9 cellular contexts compared by ENCODE assay signal in the genomic region with DNA sequence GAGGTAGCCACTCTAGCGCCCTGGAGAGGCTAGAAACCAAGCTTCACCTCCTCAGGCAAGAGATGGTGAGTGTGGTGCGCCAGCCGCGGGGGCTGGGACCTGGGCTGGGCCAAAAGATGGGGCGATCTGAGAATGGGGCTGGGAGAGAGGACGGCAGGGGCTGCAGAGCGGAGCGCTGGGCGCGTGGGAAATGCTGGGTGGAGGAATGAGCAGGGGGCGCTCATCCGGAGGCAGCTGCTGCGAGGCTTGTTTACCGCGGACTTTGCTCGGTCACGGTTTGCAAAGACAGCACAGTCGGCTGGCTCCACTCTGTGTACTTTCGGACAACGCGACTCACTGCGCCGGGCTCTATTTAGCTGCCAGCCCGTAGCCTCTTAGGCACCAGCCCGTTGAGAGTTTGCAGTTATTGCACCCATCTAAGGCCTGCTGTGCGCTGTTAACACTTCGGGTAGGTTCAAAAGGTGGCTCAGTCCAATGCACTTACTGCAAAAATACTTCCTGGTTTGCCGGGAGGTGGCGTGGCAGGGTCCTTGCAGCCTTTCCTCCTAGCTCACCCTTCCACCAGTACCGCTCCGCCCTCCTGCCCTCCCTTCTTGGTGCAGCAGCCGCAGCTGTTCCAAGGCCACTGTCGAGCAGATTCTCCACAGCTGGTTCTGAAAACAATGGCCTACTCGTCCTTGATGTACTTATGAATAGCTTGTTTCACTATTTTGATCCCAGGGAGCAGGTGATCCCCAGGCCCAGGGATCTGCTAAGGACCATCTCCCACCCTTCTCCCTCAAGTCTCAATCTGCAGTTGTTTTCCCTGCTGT. TPM values are rescaled to one million over a fixed set of nuclear protein-coding genes. Genes with fewer than 3 reads are reported as not detected.
DNase-seq lines count a peak whose midpoint lies in the region; ATAC-seq, FAIRE-seq and TF ChIP-seq lines count a peak whose summit lies in the region.
"Had no signal": no experiment of that assay in that cellular context is flagged by ENCODE, and none has a peak within 500 bp of the region (broad histone marks: within the 10 kb centered on the region; RNA-seq: fewer than 3 reads in every experiment).

No MANE protein-coding gene starts in this region.

- peaks cover 21% of the 10 kb centered on the region for H3K27me3 Mint-ChIP-seq in activated CD4-positive, alpha-beta T cell treated with anti-CD3 and anti-CD28 coated beads for 36 hours
- H3K27me3 Mint-ChIP-seq in natural killer cell treated with Interleukin-12 subunit alpha and Interleukin-12 subunit beta and Interleukin-15 and Interleukin-18, amount 100 ng/mL, for 72 hours: peaks cover 8 to 11% of the 10 kb centered on the region in 2 donors

- intact Hi-C loops in activated CD4-positive, alpha-beta T cell treated with anti-CD3 and anti-CD28 coated beads for 36 hours (cut with DNase I, micrococcal nuclease): no loop called here

- POLR2A ChIA-PET in activated CD4-positive, alpha-beta T cell treated with anti-CD3 and anti-CD28 coated beads for 36 hours (lab: Charles Lee): no interaction called here

- peaks cover 22% of the 10 kb centered on the region for H3K4me1 ChIP-seq in foreskin keratinocyte

- H3K4me3 Mint-ChIP-seq in activated CD4-positive, alpha-beta T cell treated with anti-CD3 and anti-CD28 coated beads for 36 hours: no peak overlapping the region
- peak overlapping the region; percentile 17 for H3K4me3 Mint-ChIP-seq in natural killer cell treated with Interleukin-12 subunit alpha and Interleukin-12 subunit beta and Interleukin-15 and Interleukin-18, amount 100 ng/mL, for 72 hours
- H3K4me3 Mint-ChIP-seq: CD4-positive, CD25-positive, alpha-beta regulatory T cell had no signal

- H3K27ac Mint-ChIP-seq in activated CD4-positive, alpha-beta T cell treated with anti-CD3 and anti-CD28 coated beads for 36 hours: no peak overlapping the region
- no peak overlapping the region for H3K27ac Mint-ChIP-seq in natural killer cell treated with Interleukin-12 subunit alpha and Interleukin-12 subunit beta and Interleukin-15 and Interleukin-18, amount 100 ng/mL, for 72 hours
- H3K27ac Mint-ChIP-seq: CD4-positive, CD25-positive, alpha-beta regulatory T cell had no signal

- ATAC-seq in activated CD4-positive, alpha-beta T cell treated with anti-CD3 and anti-CD28 coated beads for 36 hours: peak; percentile 19
- peak; percentile 82 for ATAC-seq in HG02870 (IDR thresholded peaks at IDR 0.05; ENCODE audit: unreplicated experiment)
- peak; percentile 80 for ATAC-seq in foreskin keratinocyte
- ATAC-seq in natural killer cell treated with Interleukin-12 subunit alpha and Interleukin-12 subunit beta and Interleukin-15 and Interleukin-18, amount 100 ng/mL, for 72 hours: peak in 1 of 2 donors; percentile 13

- peak; percentile 7 for FAIRE-seq in TTC549 (lab: Jason Lieb, UNC)

- TF ChIP-seq CTCF in foreskin keratinocyte (conservative IDR thresholded peaks at IDR 0.05): peak; percentile 66

- no peaks in the 10 kb centered on the region for H3K36me3 Mint-ChIP-seq in activated CD4-positive, alpha-beta T cell treated with anti-CD3 and anti-CD28 coated beads for 36 hours (ENCODE audit: low read depth)
- no peaks in the 10 kb centered on the region for H3K36me3 Mint-ChIP-seq in natural killer cell treated with Interleukin-12 subunit alpha and Interleukin-12 subunit beta and Interleukin-15 and Interleukin-18, amount 100 ng/mL, for 72 hours
- H3K36me3 Mint-ChIP-seq: CD4-positive, CD25-positive, alpha-beta regulatory T cell had no signal

- peak; percentile 11 for DNase-seq in activated CD4-positive, alpha-beta T cell treated with anti-CD3 and anti-CD28 coated beads for 36 hours
- no peak for DNase-seq in activated CD4-positive, alpha-beta T cell treated with anti-CD3 and anti-CD28 coated beads, Interleukin-2, amount 50 U/mL, for 1 hour
- peak; percentile 68 to 83 for DNase-seq in NCI-H1930 (lab: John Stamatoyannopoulos, UW)
- peak; percentile 74 to 86 for DNase-seq in foreskin keratinocyte
- no peak for DNase-seq in natural killer cell treated with Interleukin-12 subunit alpha and Interleukin-12 subunit beta and Interleukin-15 and Interleukin-18, amount 100 ng/mL, for 72 hours (ENCODE audit: low spot score)
- no peak for DNase-seq in activated T-cell treated with anti-CD3 and anti-CD28 coated beads, Interleukin-2, amount 50 U/mL, for 1 hour
- DNase-seq: CD4-positive, CD25-positive, alpha-beta regulatory T cell had no signal

- peaks cover 5% of the 10 kb centered on the region for H3K4me1 Mint-ChIP-seq in activated CD4-positive, alpha-beta T cell treated with anti-CD3 and anti-CD28 coated beads for 36 hours
- peaks cover 0 to 6% of the 10 kb centered on the region in 2 donors for H3K4me1 Mint-ChIP-seq in natural killer cell treated with Interleukin-12 subunit alpha and Interleukin-12 subunit beta and Interleukin-15 and Interleukin-18, amount 100 ng/mL, for 72 hours (ENCODE audit: low read depth in 2 of 2)

- CTCF ChIA-PET in activated CD4-positive, alpha-beta T cell treated with anti-CD3 and anti-CD28 coated beads for 36 hours (lab: Charles Lee): interaction anchor here (0.9 kb wide), 1 partner anchor 13 kb away, joined by 3 read pairs; no protein-coding TSS in a partner anchor

- no peaks in the 10 kb centered on the region for H3K27me3 ChIP-seq in foreskin keratinocyte

- peaks cover 2% of the 10 kb centered on the region for H3K9me3 Mint-ChIP-seq in activated CD4-positive, alpha-beta T cell treated with anti-CD3 and anti-CD28 coated beads for 36 hours (ENCODE audit: low read depth)
- H3K9me3 Mint-ChIP-seq in natural killer cell treated with Interleukin-12 subunit alpha and Interleukin-12 subunit beta and Interleukin-15 and Interleukin-18, amount 100 ng/mL, for 72 hours: peaks cover under 1% of the 10 kb centered on the region

- peak overlapping the region; percentile 84 for H3K27ac ChIP-seq in foreskin keratinocyte

RNA-seq across cellular contexts. Expression of gene LURAP1L, which starts 1.3 kb away (rescaled TPM):
- total RNA-seq in activated CD4-positive, alpha-beta T cell treated with anti-CD3 and anti-CD28 coated beads for 36 hours: not detected
- 3.6 TPM in 2 replicates for total RNA-seq in foreskin keratinocyte
- 2.4 and 2.7 TPM in 2 replicates for polyA plus RNA-seq in foreskin keratinocyte
- total RNA-seq in natural killer cell treated with Interleukin-12 subunit alpha and Interleukin-12 subunit beta and Interleukin-15 and Interleukin-18, amount 100 ng/mL, for 72 hours: not detected
- total RNA-seq: CD4-positive, CD25-positive, alpha-beta regulatory T cell had no signal
- polyA plus RNA-seq: CD4-positive, CD25-positive, alpha-beta regulatory T cell had no signal

Comparison
In these comparisons a context has a peak if more than half of its experiments do, and no peak if none do; other contexts are left out.
1. DNase-seq: peak in activated CD4-positive, alpha-beta T cell treated with anti-CD3 and anti-CD28 coated beads for 36 hours (single experiment), NCI-H1930 (2 of 2) and foreskin keratinocyte (2 of 2); none in activated CD4-positive, alpha-beta T cell treated with anti-CD3 and anti-CD28 coated beads, Interleukin-2, amount 50 U/mL, for 1 hour (single experiment), natural killer cell treated with Interleukin-12 subunit alpha and Interleukin-12 subunit beta and Interleukin-15 and Interleukin-18, amount 100 ng/mL, for 72 hours (single experiment) and activated T-cell treated with anti-CD3 and anti-CD28 coated beads, Interleukin-2, amount 50 U/mL, for 1 hour (single experiment).